36 cellular contexts compared by ENCODE assay signal in the genomic region with DNA sequence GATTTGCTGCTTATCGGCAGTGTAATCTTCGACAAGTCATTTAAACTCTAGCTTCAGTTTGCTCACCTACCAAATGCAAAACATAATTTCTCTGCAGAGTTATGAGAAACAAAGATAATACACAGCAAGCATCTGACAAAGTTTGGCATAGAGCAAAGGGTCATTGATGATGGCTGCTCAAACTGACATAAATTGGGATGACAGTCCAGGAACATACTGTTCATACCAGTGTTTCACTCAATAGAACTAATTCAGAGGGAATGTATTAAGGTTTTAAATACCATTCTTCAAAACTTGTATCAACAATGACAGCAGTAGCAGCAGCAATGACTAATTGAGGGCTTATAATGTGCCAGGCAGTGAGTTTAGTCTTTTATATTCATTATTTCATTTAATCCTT.
"Had no signal": no experiment of that assay in that cellular context is flagged by ENCODE, and none has a peak within 500 bp of the region (broad histone marks: within the 10 kb centered on the region; RNA-seq: fewer than 3 reads in every experiment).

No MANE protein-coding gene starts in this region.

- H3K27me3 Mint-ChIP-seq: activated B cell treated with CpG ODN at 0.5 μM for 24 hours; activated CD4-positive, alpha-beta memory T cell treated with anti-CD3 and anti-CD28 coated beads for 36 hours; activated CD4-positive, alpha-beta T cell treated with anti-CD3 and anti-CD28 coated beads, Interleukin-2, amount 10 ng/mL, durations not matched to agents 24 days and 14 days; activated CD8-positive, alpha-beta T cell treated with anti-CD3 and anti-CD28 coated beads for 36 hours had no signal

- FAIRE-seq: TTC549 had no signal

- H3K4me3 ChIP-seq: adrenal gland, body of pancreas, breast epithelium had no signal

- H3K9me3 Mint-ChIP-seq: activated CD4-positive, alpha-beta memory T cell treated with anti-CD3 and anti-CD28 coated beads for 36 hours; activated CD4-positive, alpha-beta T cell treated with anti-CD3 and anti-CD28 coated beads, Interleukin-2, amount 10 ng/mL, durations not matched to agents 24 days and 14 days; activated T-cell treated with anti-CD3 and anti-CD28 coated beads, Interleukin-2, amount 50 U/mL, for 4 hours; activated T-cell treated with anti-CD3 and anti-CD28 coated beads, Interleukin-2, amount 50 U/mL, for 72 hours; activated T-helper 1 cell treated with anti-CD3 and anti-CD28 coated beads, Interleukin-12 subunit alpha, Interleukin-12 subunit beta, Interleukin-2, Interleukin-4 antibody, amounts not matched to agents 30 ng/mL and 10 ng/mL and 1 ng/mL, durations not matched to agents 14 hours and 24 hours and 36 hours; T-helper 1 cell treated with Interleukin-12 subunit alpha and Interleukin-12 subunit beta and Interleukin-4 antibody, amounts not matched to agents 30 μg/mL and 1 μg/mL, for 36 hours; T-helper 2 cell treated with Interferon-gamma antibody and Interleukin-4, amounts not matched to agents 5 μg/mL and 100 μg/mL, for 36 hours had no signal

- H3K4me1 ChIP-seq: adrenal gland, breast epithelium had no signal

- H3K4me3 Mint-ChIP-seq: activated B cell treated with CpG ODN at 0.5 μM for 24 hours; activated CD4-positive, alpha-beta memory T cell treated with anti-CD3 and anti-CD28 coated beads for 36 hours; activated CD4-positive, alpha-beta T cell treated with anti-CD3 and anti-CD28 coated beads, Interleukin-2, amount 10 ng/mL, durations not matched to agents 24 days and 14 days; activated CD8-positive, alpha-beta T cell treated with anti-CD3 and anti-CD28 coated beads for 36 hours; activated naive CD4-positive, alpha-beta T cell treated with anti-CD3 and anti-CD28 coated beads for 36 hours; activated naive CD8-positive, alpha-beta T cell treated with anti-CD3 and anti-CD28 coated beads for 36 hours; activated T-cell treated with anti-CD3 and anti-CD28 coated beads, Interleukin-2, amount 50 U/mL, for 4 hours; activated T-cell treated with anti-CD3 and anti-CD28 coated beads, Interleukin-2, amount 50 U/mL, for 72 hours; activated T-helper 1 cell treated with anti-CD3 and anti-CD28 coated beads, Interleukin-12 subunit alpha, Interleukin-12 subunit beta, Interleukin-2, Interleukin-4 antibody, amounts not matched to agents 30 ng/mL and 10 ng/mL and 1 ng/mL, durations not matched to agents 14 hours and 24 hours and 36 hours; activated T-helper 17 cell treated with anti-CD3 and anti-CD28 coated beads, Interleukin-2, amount 50 U/mL, for 72 hours; T-helper 1 cell treated with Interleukin-12 subunit alpha and Interleukin-12 subunit beta and Interleukin-4 antibody, amounts not matched to agents 30 μg/mL and 1 μg/mL, for 36 hours; T-helper 2 cell treated with Interferon-gamma antibody and Interleukin-4, amounts not matched to agents 5 μg/mL and 100 μg/mL, for 36 hours had no signal

- H3K27me3 ChIP-seq: adrenal gland, body of pancreas, brain microvascular endothelial cell, breast epithelium had no signal

- DNase-seq: activated B cell treated with CpG ODN at 0.5 μM for 24 hours; activated CD4-positive, alpha-beta memory T cell treated with anti-CD3 and anti-CD28 coated beads for 36 hours; activated CD4-positive, alpha-beta T cell treated with anti-CD3 and anti-CD28 coated beads for 4 hours; activated CD4-positive, alpha-beta T cell treated with anti-CD3 and anti-CD28 coated beads, Interleukin-2, amount 10 ng/mL, durations not matched to agents 24 days and 14 days; activated CD4-positive, alpha-beta T cell treated with anti-CD3 and anti-CD28 coated beads, Interleukin-2, amount 50 U/mL, for 1 hour; activated CD4-positive, alpha-beta T cell treated with anti-CD3 and anti-CD28 coated beads, Interleukin-2, amount 50 U/mL, for 4 hours; activated CD4-positive, CD25-positive, alpha-beta regulatory T cell treated with anti-CD3 and anti-CD28 coated beads, Interleukin-2, amount 50 U/mL, for 72 hours; activated CD8-positive, alpha-beta memory T cell treated with anti-CD3 and anti-CD28 coated beads, Interleukin-2, amount 50 U/mL, for 4 hours; activated CD8-positive, alpha-beta T cell treated with anti-CD3 and anti-CD28 coated beads for 36 hours; activated effector memory CD4-positive, alpha-beta T cell treated with anti-CD3 and anti-CD28 coated beads, Interleukin-2, amount 50 U/mL, for 16 hours; activated gamma-delta T cell treated with Interleukin-2 at 50 U/mL for 16 hours; activated naive CD4-positive, alpha-beta T cell; activated naive CD4-positive, alpha-beta T cell treated with anti-CD3 and anti-CD28 coated beads for 36 hours; activated naive CD4-positive, alpha-beta T cell treated with anti-CD3 and anti-CD28 coated beads, Interleukin-2, amount 50 U/mL, for 16 hours; activated naive CD8-positive, alpha-beta T cell treated with anti-CD3 and anti-CD28 coated beads for 36 hours; activated T-cell treated with anti-CD3 and anti-CD28 coated beads for 4 hours; activated T-cell treated with anti-CD3 and anti-CD28 coated beads, Interleukin-2, amount 50 U/mL, for 1 hour; activated T-cell treated with anti-CD3 and anti-CD28 coated beads, Interleukin-2, amount 50 U/mL, for 4 hours; activated T-cell treated with anti-CD3 and anti-CD28 coated beads, Interleukin-2, amount 50 U/mL, for 72 hours; adrenal gland; amniotic stem cell; aorta; body of pancreas; brain microvascular endothelial cell; central memory CD4-positive, alpha-beta T cell; T-helper 1 cell; T-helper 2 cell; T-helper 9 cell had no signal

- ATAC-seq: activated CD8-positive, alpha-beta T cell treated with anti-CD3 and anti-CD28 coated beads for 36 hours; activated naive CD4-positive, alpha-beta T cell treated with anti-CD3 and anti-CD28 coated beads, Interleukin-2, amount 50 U/mL, for 72 hours; activated T-cell treated with anti-CD3 and anti-CD28 coated beads, Interleukin-2, amount 50 U/mL, for 4 hours; activated T-cell treated with anti-CD3 and anti-CD28 coated beads, Interleukin-2, amount 50 U/mL, for 72 hours; activated T-helper 17 cell treated with anti-CD3 and anti-CD28 coated beads, Interleukin-2, amount 50 U/mL, for 72 hours; body of pancreas had no signal

- H3K9me3 ChIP-seq: adrenal gland, body of pancreas, breast epithelium had no signal

- H3K36me3 Mint-ChIP-seq: activated CD4-positive, alpha-beta memory T cell treated with anti-CD3 and anti-CD28 coated beads for 36 hours; activated naive CD4-positive, alpha-beta T cell treated with anti-CD3 and anti-CD28 coated beads, Interleukin-2, amount 50 U/mL, for 72 hours had no signal

- H3K4me1 Mint-ChIP-seq: activated B cell treated with CpG ODN at 0.5 μM for 24 hours; activated CD4-positive, alpha-beta T cell treated with anti-CD3 and anti-CD28 coated beads, Interleukin-2, amount 10 ng/mL, durations not matched to agents 24 days and 14 days; activated naive CD8-positive, alpha-beta T cell treated with anti-CD3 and anti-CD28 coated beads for 36 hours; activated T-helper 17 cell treated with anti-CD3 and anti-CD28 coated beads, Interleukin-2, amount 50 U/mL, for 72 hours had no signal

- H3K27ac Mint-ChIP-seq: activated B cell treated with CpG ODN at 0.5 μM for 24 hours; activated CD4-positive, alpha-beta memory T cell treated with anti-CD3 and anti-CD28 coated beads for 36 hours; activated CD4-positive, alpha-beta T cell treated with anti-CD3 and anti-CD28 coated beads, Interleukin-2, amount 10 ng/mL, durations not matched to agents 24 days and 14 days; activated CD8-positive, alpha-beta T cell treated with anti-CD3 and anti-CD28 coated beads for 36 hours; activated naive CD4-positive, alpha-beta T cell treated with anti-CD3 and anti-CD28 coated beads for 36 hours; activated naive CD4-positive, alpha-beta T cell treated with anti-CD3 and anti-CD28 coated beads, Interleukin-2, amount 50 U/mL, for 72 hours; activated naive CD8-positive, alpha-beta T cell treated with anti-CD3 and anti-CD28 coated beads for 36 hours; activated T-cell treated with anti-CD3 and anti-CD28 coated beads, Interleukin-2, amount 50 U/mL, for 72 hours; activated T-helper 1 cell treated with anti-CD3 and anti-CD28 coated beads, Interleukin-12 subunit alpha, Interleukin-12 subunit beta, Interleukin-2, Interleukin-4 antibody, amounts not matched to agents 30 ng/mL and 10 ng/mL and 1 ng/mL, durations not matched to agents 14 hours and 24 hours and 36 hours; activated T-helper 17 cell treated with anti-CD3 and anti-CD28 coated beads, Interleukin-2, amount 50 U/mL, for 72 hours; T-helper 1 cell treated with Interleukin-12 subunit alpha and Interleukin-12 subunit beta and Interleukin-4 antibody, amounts not matched to agents 30 μg/mL and 1 μg/mL, for 36 hours; T-helper 2 cell treated with Interferon-gamma antibody and Interleukin-4, amounts not matched to agents 5 μg/mL and 100 μg/mL, for 36 hours had no signal

- H3K36me3 ChIP-seq: adrenal gland, brain microvascular endothelial cell, breast epithelium had no signal

- H3K27ac ChIP-seq: adrenal gland, body of pancreas, brain microvascular endothelial cell, breast epithelium, VCaP had no signal
